9 cellular contexts compared by ENCODE assay signal in the genomic region with DNA sequence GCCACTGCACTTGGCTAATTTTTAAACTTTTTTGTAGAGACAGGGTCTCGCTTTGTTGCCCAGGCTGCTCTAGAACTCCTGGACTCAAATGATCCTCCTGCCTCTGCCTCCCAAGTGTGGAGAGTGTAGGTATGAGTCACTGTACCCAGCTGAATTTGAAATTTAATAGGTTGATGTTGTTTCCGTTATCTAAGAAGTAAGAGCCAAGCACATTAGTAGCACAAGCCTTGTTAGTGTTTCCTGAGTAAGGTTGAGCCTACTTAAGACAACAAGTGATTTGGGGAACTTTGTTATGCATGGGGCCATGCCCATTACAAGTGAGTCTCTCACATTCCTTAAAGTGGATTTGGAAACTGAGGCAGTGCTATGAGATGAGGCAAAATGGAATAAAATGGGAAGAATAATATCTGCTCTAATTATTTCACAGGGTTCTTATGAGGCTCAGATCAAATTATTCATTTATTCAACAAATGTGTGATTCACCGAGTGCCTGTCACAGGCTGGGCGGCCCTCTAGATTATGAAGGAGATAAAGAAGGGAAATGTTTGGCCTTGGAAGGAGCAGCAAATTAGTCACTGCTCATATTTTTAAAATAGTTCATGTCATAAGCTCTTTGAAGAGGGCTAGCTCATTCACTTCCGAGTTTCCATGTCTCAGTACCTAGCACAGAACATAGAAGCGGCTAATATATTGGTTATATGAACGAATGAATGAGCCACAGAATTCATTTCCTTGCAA.
DNase-seq lines count a peak whose midpoint lies in the region; ATAC-seq and TF ChIP-seq lines count a peak whose summit lies in the region.
"Had no signal": no experiment of that assay in that cellular context is flagged by ENCODE, and none has a peak within 500 bp of the region (broad histone marks: within the 10 kb centered on the region; RNA-seq: fewer than 3 reads in every experiment).

No MANE protein-coding gene starts in this region.

- H3K4me1 Mint-ChIP-seq in chondrocyte (ENCODE audit: low read depth): peaks cover 75% of the 10 kb centered on the region
- H3K4me1 Mint-ChIP-seq in natural killer cell: peaks cover 12 to 16% of the 10 kb centered on the region in 2 donors

- intact Hi-C loops in Panc1 (cut with micrococcal nuclease; ENCODE audit: unreplicated experiment) (no loop called here), natural killer cell (cut with micrococcal nuclease) (no loop called here)

- H3K9me3 Mint-ChIP-seq in chondrocyte (ENCODE audit: low read depth) (no peaks in the 10 kb centered on the region), natural killer cell (no peaks in the 10 kb centered on the region)

- H3K79me2 ChIP-seq in DND-41 (ENCODE audit: insufficient read depth, low read length): peaks cover 40% of the 10 kb centered on the region

- H4K20me1 ChIP-seq in DND-41 (ENCODE audit: insufficient read depth, low read length): no peaks in the 10 kb centered on the region

- ATAC-seq in DND-41 (ENCODE audit: insufficient read depth, low read depth) (no peak), Panc1 (peak; percentile 45; the same call in 1 of the 2 replicates), natural killer cell (no peak)

- POLR2A ChIA-PET in Panc1 (lab: Charles Lee): no interaction called here

- no peak overlapping the region for H3K4me3 Mint-ChIP-seq in chondrocyte (ENCODE audit: unreplicated experiment)
- H3K4me3 Mint-ChIP-seq in natural killer cell: no peak overlapping the region

- H3K9me3 ChIP-seq in DND-41 (ENCODE audit: insufficient read depth, low read length, severe bottlenecking) (no peaks in the 10 kb centered on the region), Panc1 (ENCODE audit: control insufficient read depth, insufficient read depth, low read depth, low read length) (no peaks in the 10 kb centered on the region)

- H3K36me3 ChIP-seq in DND-41 (ENCODE audit: insufficient read depth, low read length) (peaks cover 2% of the 10 kb centered on the region; the same call in 1 of the 2 replicates), Panc1 (ENCODE audit: control insufficient read depth, insufficient read depth, low read length) (no peaks in the 10 kb centered on the region), rectal smooth muscle tissue (ENCODE audit: control insufficient read depth, insufficient read depth, low read length) (no peaks in the 10 kb centered on the region)

- H3K27ac ChIP-seq in DND-41 (ENCODE audit: low read length) (peak overlapping the region; percentile 98), Panc1 (ENCODE audit: low read length) (no peak overlapping the region), rectal smooth muscle tissue (ENCODE audit: low read depth, low read length) (peak overlapping the region; percentile 15)

- H3K4me2 ChIP-seq in DND-41 (ENCODE audit: insufficient read depth, low read length): peak overlapping the region; percentile 61

- H3K4me3 ChIP-seq in DND-41 (ENCODE audit: low read depth in 1 of 2, low read length in 2 of 2) (no peak overlapping the region), Panc1 (ENCODE audit: low read depth in 2 of 2, low read length in 2 of 2) (no peak overlapping the region), rectal smooth muscle tissue (ENCODE audit: low read length) (no peak overlapping the region)

- no TSS peak for BruUV-seq in Panc1 (replicated peaks; lab: Mats Ljungman, UMichigan)

- peak overlapping the region; percentile 79 for H3K27ac Mint-ChIP-seq in chondrocyte (ENCODE audit: unreplicated experiment)
- H3K27ac Mint-ChIP-seq in natural killer cell: no peak overlapping the region

- H3K36me3 Mint-ChIP-seq in chondrocyte (ENCODE audit: low read depth) (no peaks in the 10 kb centered on the region), natural killer cell (no peaks in the 10 kb centered on the region)

- H3K27me3 Mint-ChIP-seq in chondrocyte (ENCODE audit: low read depth): no peaks in the 10 kb centered on the region
- H3K27me3 Mint-ChIP-seq in natural killer cell (ENCODE audit: low read depth in 2 of 2): peaks cover 0 to 3% of the 10 kb centered on the region in 2 donors

- DNase-seq in DND-41 (no peak), Panc1 (ENCODE audit: low read depth, low spot score) (peak; percentile 45), chondrocyte (ENCODE audit: low spot score) (no peak), globus pallidus (ENCODE audit: low spot score) (no peak), foreskin melanocyte (no peak), natural killer cell (no peak)
- no peak for DNase-seq in stimulated activated naive CD4-positive, alpha-beta T cell (lab: John Stamatoyannopoulos, UW)
- DNase-seq: activated CD8-positive, alpha-beta memory T cell treated with anti-CD3 and anti-CD28 coated beads for 24 hours had no signal

- H3K9ac ChIP-seq in DND-41 (ENCODE audit: low read depth, low read length) (peak overlapping the region; percentile 64), rectal smooth muscle tissue (ENCODE audit: low read length) (no peak overlapping the region)

- H3K27me3 ChIP-seq in DND-41 (ENCODE audit: insufficient read depth, low read length, poor library complexity): no peaks in the 10 kb centered on the region
- 0 out of 2 replicates have a peak, but pooled peaks cover 2% of the 10 kb centered on the region for H3K27me3 ChIP-seq in Panc1 (ENCODE audit: control insufficient read depth, insufficient read depth, low read length)
- no peaks in the 10 kb centered on the region for H3K27me3 ChIP-seq in rectal smooth muscle tissue (ENCODE audit: control insufficient read depth, insufficient read depth, low read length)

- no peak for TF ChIP-seq CTCF in DND-41 (IDR thresholded peaks at IDR 0.05; ENCODE audit: borderline replicate concordance, extremely low read depth, low read length, poor library complexity, severe bottlenecking)
- TF ChIP-seq CTCF in Panc1 (IDR thresholded peaks at IDR 0.05): no peak
- no peak for TF ChIP-seq CTCF in chondrocyte (IDR thresholded peaks at IDR 0.05)
- no peak for TF ChIP-seq CTCF in natural killer cell (IDR thresholded peaks at IDR 0.05)

- in situ Hi-C loops in Panc1 (cut with HindIII; ENCODE audit: low pct_unique_long_range_greater_than_20kb, low sequenced_read_pairs): no loop called here

- H2AFZ ChIP-seq in DND-41 (ENCODE audit: low read depth, low read length): no peak overlapping the region

- CTCF ChIA-PET in Panc1 (lab: Charles Lee): no interaction called here

- H3K4me1 ChIP-seq in DND-41 (ENCODE audit: insufficient read depth, low read length) (peaks cover 70% of the 10 kb centered on the region), Panc1 (ENCODE audit: control insufficient read depth, insufficient read depth, low read length) (no peaks in the 10 kb centered on the region), rectal smooth muscle tissue (ENCODE audit: control insufficient read depth, insufficient read depth, low read length) (no peaks in the 10 kb centered on the region)
